Comparison of ENCODE assay signal across 9 cellular contexts in the genomic region with DNA sequence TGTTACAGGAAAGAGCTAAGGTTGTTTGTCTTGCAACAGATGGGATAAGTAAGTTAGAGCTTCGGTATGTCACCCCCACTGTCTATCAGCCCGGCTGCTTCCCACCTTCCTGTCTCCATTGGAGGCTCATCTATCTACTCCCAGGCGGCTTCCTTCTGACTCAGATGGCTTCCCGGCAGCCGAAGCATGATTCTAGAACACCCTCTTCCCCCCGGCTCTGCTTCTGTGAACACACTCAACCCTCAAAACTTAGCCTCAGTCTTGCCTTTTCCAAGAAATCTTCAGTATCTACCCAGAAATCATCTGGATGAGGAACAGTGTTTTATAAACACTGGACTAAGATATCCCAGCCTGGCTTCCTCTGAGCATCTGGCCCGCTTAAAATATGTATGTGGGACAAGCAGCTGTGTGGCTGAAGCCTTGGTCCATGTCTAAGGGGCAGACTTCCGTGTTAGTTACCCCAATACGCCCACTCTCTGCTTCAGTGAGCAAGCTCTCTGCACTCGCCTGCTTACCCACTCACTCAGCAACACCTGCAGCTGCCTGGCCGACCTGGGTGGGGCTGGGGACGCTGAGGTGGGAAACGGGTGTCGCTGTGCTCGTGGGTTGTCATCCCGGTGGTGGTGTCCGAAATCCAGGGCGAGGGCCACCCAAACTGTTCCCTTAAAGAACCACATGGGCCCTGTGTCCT. TPM values are rescaled to one million over a fixed set of nuclear protein-coding genes. Genes with fewer than 3 reads are reported as not detected.
DNase-seq lines count a peak whose midpoint lies in the region; ATAC-seq and TF ChIP-seq lines count a peak whose summit lies in the region.
"Had no signal": no experiment of that assay in that cellular context is flagged by ENCODE, and none has a peak within 500 bp of the region (broad histone marks: within the 10 kb centered on the region; RNA-seq: fewer than 3 reads in every experiment).

No MANE protein-coding gene starts in this region.

- no peak for DNase-seq in activated CD4-positive, alpha-beta T cell treated with anti-CD3 and anti-CD28 coated beads, Interleukin-2, amount 10 ng/mL, durations not matched to agents 24 days and 14 days
- DNase-seq in activated CD4-positive, alpha-beta T cell treated with anti-CD3 and anti-CD28 coated beads for 4 hours, result no peak
- peak; percentile 6 for DNase-seq in activated naive CD8-positive, alpha-beta T cell treated with anti-CD3 and anti-CD28 coated beads for 36 hours
- DNase-seq in iris pigment epithelial cell (ENCODE audit: low read depth), result peak; percentile 90
- DNase-seq in upper lobe of left lung, result peak; percentile 43 to 67
- DNase-seq in NCI-H446 treated with DMSO at 0.1 percent for 48 hours (lab: John Stamatoyannopoulos, UW), result no peak
- DNase-seq in progenitor cell of endocrine pancreas (ENCODE audit: low spot score, unreplicated experiment), result no peak
- DNase-seq: activated naive CD4-positive, alpha-beta T cell treated with anti-CD3 and anti-CD28 coated beads for 36 hours had no signal

- no peak overlapping the region for H3K4me3 ChIP-seq in upper lobe of left lung

- TF ChIP-seq EP300 in upper lobe of left lung (IDR thresholded peaks at IDR 0.05), result peak in 3 of 4 donors; percentile 25 to 70 (median 36)

- no peaks in the 10 kb centered on the region for H3K9me3 Mint-ChIP-seq in activated CD4-positive, alpha-beta T cell treated with anti-CD3 and anti-CD28 coated beads, Interleukin-2, amount 10 ng/mL, durations not matched to agents 24 days and 14 days
- no peaks in the 10 kb centered on the region for H3K9me3 Mint-ChIP-seq in activated naive CD8-positive, alpha-beta T cell treated with anti-CD3 and anti-CD28 coated beads for 36 hours
- no peaks in the 10 kb centered on the region for H3K9me3 Mint-ChIP-seq in progenitor cell of endocrine pancreas (ENCODE audit: low read depth)
- H3K9me3 Mint-ChIP-seq: activated naive CD4-positive, alpha-beta T cell treated with anti-CD3 and anti-CD28 coated beads for 36 hours had no signal

- peaks cover 20% of the 10 kb centered on the region for H3K4me1 Mint-ChIP-seq in activated CD4-positive, alpha-beta T cell treated with anti-CD3 and anti-CD28 coated beads, Interleukin-2, amount 10 ng/mL, durations not matched to agents 24 days and 14 days
- H3K4me1 Mint-ChIP-seq in activated naive CD8-positive, alpha-beta T cell treated with anti-CD3 and anti-CD28 coated beads for 36 hours, result peaks cover 13% of the 10 kb centered on the region
- peaks cover 28% of the 10 kb centered on the region for H3K4me1 Mint-ChIP-seq in progenitor cell of endocrine pancreas (ENCODE audit: low read depth)

- WGBS in upper lobe of left lung, 2 donors, result 50 to 54% methylated on average over 12 to 18 of the region's 18 CpGs

- peaks cover 2% of the 10 kb centered on the region for H3K27me3 Mint-ChIP-seq in activated CD4-positive, alpha-beta T cell treated with anti-CD3 and anti-CD28 coated beads, Interleukin-2, amount 10 ng/mL, durations not matched to agents 24 days and 14 days
- peaks cover 4% of the 10 kb centered on the region for H3K27me3 Mint-ChIP-seq in activated naive CD8-positive, alpha-beta T cell treated with anti-CD3 and anti-CD28 coated beads for 36 hours
- peaks cover 3% of the 10 kb centered on the region for H3K27me3 Mint-ChIP-seq in progenitor cell of endocrine pancreas

- H3K27ac ChIP-seq in upper lobe of left lung, result peak overlapping the region; percentile 41 to 72 (median 58)

- H3K27me3 ChIP-seq in upper lobe of left lung, result no peaks in the 10 kb centered on the region

- peak overlapping the region; percentile 68 for H3K27ac Mint-ChIP-seq in activated CD4-positive, alpha-beta T cell treated with anti-CD3 and anti-CD28 coated beads, Interleukin-2, amount 10 ng/mL, durations not matched to agents 24 days and 14 days
- no peak overlapping the region for H3K27ac Mint-ChIP-seq in activated naive CD8-positive, alpha-beta T cell treated with anti-CD3 and anti-CD28 coated beads for 36 hours
- H3K27ac Mint-ChIP-seq in progenitor cell of endocrine pancreas, result no peak overlapping the region
- H3K27ac Mint-ChIP-seq: activated naive CD4-positive, alpha-beta T cell treated with anti-CD3 and anti-CD28 coated beads for 36 hours had no signal

- no peaks in the 10 kb centered on the region for H3K9me3 ChIP-seq in upper lobe of left lung

- TF ChIP-seq CTCF in upper lobe of left lung (IDR thresholded peaks at IDR 0.05) (no peak), progenitor cell of endocrine pancreas (IDR thresholded peaks at IDR 0.05; ENCODE audit: unreplicated experiment) (no peak)

- TF ChIP-seq POLR2A in upper lobe of left lung (IDR thresholded peaks at IDR 0.05), result no peak

- peaks cover 26 to 35% (median 29%) of the 10 kb centered on the region in 4 donors for H3K4me1 ChIP-seq in upper lobe of left lung

- H3K36me3 Mint-ChIP-seq in activated CD4-positive, alpha-beta T cell treated with anti-CD3 and anti-CD28 coated beads, Interleukin-2, amount 10 ng/mL, durations not matched to agents 24 days and 14 days (ENCODE audit: low read depth), result no peaks in the 10 kb centered on the region
- H3K36me3 Mint-ChIP-seq in activated naive CD8-positive, alpha-beta T cell treated with anti-CD3 and anti-CD28 coated beads for 36 hours, result no peaks in the 10 kb centered on the region
- H3K36me3 Mint-ChIP-seq in progenitor cell of endocrine pancreas (ENCODE audit: insufficient read depth), result no peaks in the 10 kb centered on the region

- ATAC-seq in upper lobe of left lung (ENCODE audit: low FRiP score in 2 of 2), result peak; percentile 39 to 84
- ATAC-seq in HG02938 (IDR thresholded peaks at IDR 0.05; ENCODE audit: unreplicated experiment), result no peak

- no peaks in the 10 kb centered on the region for H3K36me3 ChIP-seq in upper lobe of left lung

- intact Hi-C loops in activated CD4-positive, alpha-beta T cell treated with anti-CD3 and anti-CD28 coated beads, Interleukin-2, amount 10 ng/mL, durations not matched to agents 24 days and 14 days (cut with micrococcal nuclease), result no loop called here

- H3K4me3 Mint-ChIP-seq in activated CD4-positive, alpha-beta T cell treated with anti-CD3 and anti-CD28 coated beads, Interleukin-2, amount 10 ng/mL, durations not matched to agents 24 days and 14 days, result peak overlapping the region; percentile 6
- H3K4me3 Mint-ChIP-seq in activated naive CD8-positive, alpha-beta T cell treated with anti-CD3 and anti-CD28 coated beads for 36 hours, result no peak overlapping the region
- no peak overlapping the region for H3K4me3 Mint-ChIP-seq in progenitor cell of endocrine pancreas (ENCODE audit: low read depth)
- H3K4me3 Mint-ChIP-seq: activated naive CD4-positive, alpha-beta T cell treated with anti-CD3 and anti-CD28 coated beads for 36 hours had no signal

RNA-seq across cellular contexts. Expression of gene SLC2A9, which starts 12.0 kb away (rescaled TPM):
- total RNA-seq in activated CD4-positive, alpha-beta T cell treated with anti-CD3 and anti-CD28 coated beads, Interleukin-2, amount 10 ng/mL, durations not matched to agents 24 days and 14 days, result 1.6 and 2.4 TPM in 2 replicates
- total RNA-seq in activated naive CD8-positive, alpha-beta T cell treated with anti-CD3 and anti-CD28 coated beads for 36 hours, result 1 to 10 TPM; 1.1 to 1.2 TPM
- 10 to 100 TPM in 3 of 6 donors, 1 to 10 TPM in 3; 5.4 to 25.1 (median 13.0) TPM for total RNA-seq in upper lobe of left lung
- 3.1 and 3.2 TPM in 2 replicates for total RNA-seq in progenitor cell of endocrine pancreas

Comparison
In these comparisons a context has a peak if more than half of its experiments do, and no peak if none do; other contexts are left out.
1. DNase-seq: peak in activated naive CD8-positive, alpha-beta T cell treated with anti-CD3 and anti-CD28 coated beads for 36 hours (single experiment), iris pigment epithelial cell (single experiment) and upper lobe of left lung (2 of 2); none in activated CD4-positive, alpha-beta T cell treated with anti-CD3 and anti-CD28 coated beads, Interleukin-2, amount 10 ng/mL, durations not matched to agents 24 days and 14 days (single experiment), activated CD4-positive, alpha-beta T cell treated with anti-CD3 and anti-CD28 coated beads for 4 hours (0 of 2), NCI-H446 treated with DMSO at 0.1 percent for 48 hours (single experiment) and progenitor cell of endocrine pancreas (single experiment).